ENCODE assay signal across 1 cellular context in genomic region chr22:48199667-48200066, GRCh38.
TF ChIP-seq lines count a peak whose summit lies in the region.

No MANE protein-coding gene starts in this region.

TF ChIP-seq in GM23338, 12 proteins besides CTCF, POLR2A, EP300 and RAD21 (continued from another document):
- TF ChIP-seq, protein P1, sequence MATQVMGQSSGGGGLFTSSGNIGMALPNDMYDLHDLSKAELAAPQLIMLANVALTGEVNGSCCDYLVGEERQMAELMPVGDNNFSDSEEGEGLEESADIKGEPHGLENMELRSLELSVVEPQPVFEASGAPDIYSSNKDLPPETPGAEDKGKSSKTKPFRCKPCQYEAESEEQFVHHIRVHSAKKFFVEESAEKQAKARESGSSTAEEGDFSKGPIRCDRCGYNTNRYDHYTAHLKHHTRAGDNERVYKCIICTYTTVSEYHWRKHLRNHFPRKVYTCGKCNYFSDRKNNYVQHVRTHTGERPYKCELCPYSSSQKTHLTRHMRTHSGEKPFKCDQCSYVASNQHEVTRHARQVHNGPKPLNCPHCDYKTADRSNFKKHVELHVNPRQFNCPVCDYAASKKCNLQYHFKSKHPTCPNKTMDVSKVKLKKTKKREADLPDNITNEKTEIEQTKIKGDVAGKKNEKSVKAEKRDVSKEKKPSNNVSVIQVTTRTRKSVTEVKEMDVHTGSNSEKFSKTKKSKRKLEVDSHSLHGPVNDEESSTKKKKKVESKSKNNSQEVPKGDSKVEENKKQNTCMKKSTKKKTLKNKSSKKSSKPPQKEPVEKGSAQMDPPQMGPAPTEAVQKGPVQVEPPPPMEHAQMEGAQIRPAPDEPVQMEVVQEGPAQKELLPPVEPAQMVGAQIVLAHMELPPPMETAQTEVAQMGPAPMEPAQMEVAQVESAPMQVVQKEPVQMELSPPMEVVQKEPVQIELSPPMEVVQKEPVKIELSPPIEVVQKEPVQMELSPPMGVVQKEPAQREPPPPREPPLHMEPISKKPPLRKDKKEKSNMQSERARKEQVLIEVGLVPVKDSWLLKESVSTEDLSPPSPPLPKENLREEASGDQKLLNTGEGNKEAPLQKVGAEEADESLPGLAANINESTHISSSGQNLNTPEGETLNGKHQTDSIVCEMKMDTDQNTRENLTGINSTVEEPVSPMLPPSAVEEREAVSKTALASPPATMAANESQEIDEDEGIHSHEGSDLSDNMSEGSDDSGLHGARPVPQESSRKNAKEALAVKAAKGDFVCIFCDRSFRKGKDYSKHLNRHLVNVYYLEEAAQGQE (IDR thresholded peaks at IDR 0.05; ENCODE audit: unreplicated experiment), result no peak
- no peak for TF ChIP-seq ZNF331 (CRISPR knock-in tag; IDR thresholded peaks at IDR 0.05; ENCODE audit: low read depth)
- no peak for TF ChIP-seq POLR2AphosphoS5 (IDR thresholded peaks at IDR 0.05; ENCODE audit: low read depth)
